In the genomic region with DNA sequence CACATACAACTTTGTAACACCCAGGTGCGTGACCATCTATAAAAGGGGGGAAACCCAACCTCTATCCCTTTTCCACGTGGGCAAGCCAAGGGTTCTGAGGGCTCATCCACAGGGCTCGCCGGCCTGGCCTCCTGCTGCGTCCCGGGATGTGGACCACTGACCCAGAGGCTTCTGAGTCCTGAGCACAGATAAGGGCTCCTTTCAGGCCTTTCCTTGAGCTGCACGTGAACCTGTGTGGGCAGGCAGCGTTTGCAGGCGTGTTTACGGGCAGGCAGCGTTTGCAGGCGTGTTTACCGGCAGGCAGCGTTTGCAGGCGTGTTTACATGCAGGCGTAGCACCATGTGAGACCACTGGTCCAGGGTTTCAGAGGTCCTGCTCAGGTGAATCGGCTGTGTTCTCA, we compare ENCODE assay signal across 1 cellular context.
TF ChIP-seq lines count a peak whose summit lies in the region.

No MANE protein-coding gene starts in this region.

TF ChIP-seq in H1, 55 proteins besides CTCF, POLR2A, EP300 and RAD21:
- TF ChIP-seq SIRT6 (IDR thresholded peaks at IDR 0.05; ENCODE audit: low read length), result no peak
- no peak for TF ChIP-seq SUZ12 (IDR thresholded peaks at IDR 0.05; ENCODE audit: low read length)
- TF ChIP-seq FOSL1 (IDR thresholded peaks at IDR 0.05; ENCODE audit: insufficient read depth, low read depth, low read length), result no peak
TF ChIP-seq in H1: peak in this region for 0.
